ENCODE assay signal across 18 cellular contexts in the genomic region with DNA sequence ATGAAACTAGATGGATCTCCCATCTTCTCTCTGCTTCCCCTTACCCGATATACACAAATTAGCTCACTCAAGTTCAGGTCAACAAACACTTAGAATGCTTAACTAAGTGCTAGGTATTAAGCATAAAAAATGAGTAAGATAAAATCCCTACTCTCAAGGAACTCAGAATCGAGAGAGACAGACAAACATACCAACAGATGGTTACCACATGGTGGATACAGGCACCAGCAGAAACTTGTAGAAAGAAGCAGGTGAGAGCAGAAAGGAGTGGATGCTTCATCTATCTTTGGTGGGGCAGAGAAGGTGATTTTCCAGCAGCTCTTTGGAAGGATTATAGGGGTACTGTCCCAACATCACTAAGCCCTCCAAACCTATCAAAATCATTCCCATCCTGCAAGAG. TPM values are rescaled to one million over a fixed set of nuclear protein-coding genes. Genes with fewer than 3 reads are reported as not detected.
"Had no signal": no experiment of that assay in that cellular context is flagged by ENCODE, and none has a peak within 500 bp of the region (broad histone marks: within the 10 kb centered on the region; RNA-seq: fewer than 3 reads in every experiment).

No MANE protein-coding gene starts in this region.

- H3K4me1 ChIP-seq: colonic mucosa, esophagus muscularis mucosa, foreskin keratinocyte, gastroesophageal sphincter, heart right ventricle, left lung, lower lobe of right lung had no signal

- H3K4me3 ChIP-seq: colonic mucosa, esophagus muscularis mucosa, gastroesophageal sphincter, heart right ventricle, left lung, lower lobe of right lung, mucosa of descending colon had no signal

- H3K36me3 ChIP-seq: colonic mucosa, esophagus muscularis mucosa, gastroesophageal sphincter, heart right ventricle, left lung, lower lobe of right lung had no signal

- H3K27ac ChIP-seq: colonic mucosa, esophagus muscularis mucosa, foreskin keratinocyte, gastroesophageal sphincter, heart right ventricle, left lung, lower lobe of right lung had no signal

- DNase-seq: colonic mucosa; cortex of kidney; effector memory CD4-positive, alpha-beta T cell; foreskin keratinocyte; head of caudate nucleus; heart right ventricle; hippocampal formation; left cardiac atrium; left lung; left ventricle myocardium superior; lower lobe of right lung; mesenchymal stem cell; mucosa of descending colon; naive B cell had no signal

- H3K27me3 ChIP-seq: colonic mucosa, gastroesophageal sphincter, left lung had no signal

- H3K9me3 ChIP-seq: colonic mucosa, esophagus muscularis mucosa, gastroesophageal sphincter, heart right ventricle, left lung, lower lobe of right lung, mucosa of descending colon had no signal

RNA-seq across cellular contexts. Expression of a gene that starts 32.2 kb away (rescaled TPM):
- polyA plus RNA-seq: endothelial cell of umbilical vein, esophagus, foreskin keratinocyte, heart right ventricle had no signal
